Comparison of ENCODE assay signal across 8 cellular contexts in genomic region chr3:45210308-45211038, GRCh38. TPM values are rescaled to one million over a fixed set of nuclear protein-coding genes. Genes with fewer than 3 reads are reported as not detected.
DNase-seq lines count a peak whose midpoint lies in the region; ATAC-seq, FAIRE-seq and TF ChIP-seq lines count a peak whose summit lies in the region.

No MANE protein-coding gene starts in this region.

- H3K18ac ChIP-seq in H9 (ENCODE audit: insufficient read length, low read depth, low read length) = no peak overlapping the region

- no peak overlapping the region for H3K14ac ChIP-seq in H9 (ENCODE audit: insufficient read depth, low read length)

- H3K9me3 Mint-ChIP-seq in H9 (no peaks in the 10 kb centered on the region; a peak in 1 of 5 replicates), osteocyte (ENCODE audit: unreplicated experiment) (no peaks in the 10 kb centered on the region)

- WGBS in H9 (ENCODE audit: extremely low coverage, insufficient read length, low lambda C conversion rate) = no CpG with 5 or more reads among the region's 14 CpGs
- 36 to 42% methylated on average over 10 to 14 of the region's 14 CpGs for WGBS in testis, 2 donors

- H3K27me3 Mint-ChIP-seq in H9 (ENCODE audit: low read depth) = peaks cover 16% of the 10 kb centered on the region
- H3K27me3 Mint-ChIP-seq in osteocyte (ENCODE audit: unreplicated experiment) = no peaks in the 10 kb centered on the region

- FAIRE-seq in RCC 7860 (lab: Jason Lieb, UNC) = no peak

- H3K79me2 ChIP-seq in H9 (ENCODE audit: insufficient read depth, low read length) = no peaks in the 10 kb centered on the region

- H3K27me3 ChIP-seq in H9 (ENCODE audit: insufficient read depth, low read length) (no peaks in the 10 kb centered on the region), testis (no peaks in the 10 kb centered on the region)

- no peak overlapping the region for H3K27ac ChIP-seq in H9 (ENCODE audit: insufficient read length, low read depth, low read length)
- H3K27ac ChIP-seq in testis = no peak overlapping the region

- H3K4me3 ChIP-seq in testis = no peak overlapping the region

- H3K9me3 ChIP-seq in H9 (ENCODE audit: control insufficient read depth, low read depth, low read length) (no peaks in the 10 kb centered on the region), testis (no peaks in the 10 kb centered on the region)

- H3K36me3 ChIP-seq in testis (ENCODE audit: low read depth, missing control alignments) = no peaks in the 10 kb centered on the region

- H3K23ac ChIP-seq in H9 (ENCODE audit: insufficient read length, low read depth, low read length) = no peak overlapping the region

- H3K4me1 ChIP-seq in H9 (ENCODE audit: insufficient read depth, low read length) (no peaks in the 10 kb centered on the region), testis (peaks cover 27% of the 10 kb centered on the region)

- intact Hi-C loops in testis (cut with DNase I; ENCODE audit: low total_unique reads) = no loop called here

- H3K4me1 Mint-ChIP-seq in H9 = peaks cover 16 to 19% of the 10 kb centered on the region in 2 experiments
- H3K4me1 Mint-ChIP-seq in osteocyte (ENCODE audit: unreplicated experiment) = peaks cover 11% of the 10 kb centered on the region

- H4K91ac ChIP-seq in H9 (ENCODE audit: insufficient read length, low read depth, low read length) = no peak overlapping the region

- no peak overlapping the region for H3K9ac ChIP-seq in H9 (ENCODE audit: extremely low read depth, insufficient read length, low read length)

- no peak overlapping the region for H3K27ac Mint-ChIP-seq in H9
- peak overlapping the region; percentile 47 for H3K27ac Mint-ChIP-seq in osteocyte (ENCODE audit: unreplicated experiment)

- H2BK15ac ChIP-seq in H9 (ENCODE audit: low read depth, low read length) = no peak overlapping the region

- no peak for TF ChIP-seq POLR2A in testis (IDR thresholded peaks at IDR 0.05)

- H3T11ph ChIP-seq in H9 (ENCODE audit: low read length) = no peak overlapping the region

- peak; percentile 88 for TF ChIP-seq CTCF in H9 (conservative IDR thresholded peaks at IDR 0.05)
- TF ChIP-seq CTCF in osteocyte (IDR thresholded peaks at IDR 0.05) = peak; percentile 92
- peak; percentile 75 to 77 (median 75) for TF ChIP-seq CTCF in testis (IDR thresholded peaks at IDR 0.05)

- ATAC-seq in HG03139 (IDR thresholded peaks at IDR 0.05; ENCODE audit: unreplicated experiment) = no peak

- no peak overlapping the region for H3K56ac ChIP-seq in H9 (ENCODE audit: insufficient read length, low read depth, low read length)

- H3K4me3 Mint-ChIP-seq in H9 (no peak overlapping the region; a peak in 1 of 5 replicates), osteocyte (ENCODE audit: unreplicated experiment) (no peak overlapping the region)

- H3K4ac ChIP-seq in H9 (ENCODE audit: low read depth, low read length) = no peak overlapping the region

- H2BK12ac ChIP-seq in H9 (ENCODE audit: insufficient read length, low read depth, low read length) = no peak overlapping the region

- no peaks in the 10 kb centered on the region for H4K20me1 ChIP-seq in H9 (ENCODE audit: control insufficient read depth, insufficient read depth, insufficient read length)

- no peak overlapping the region for H2BK120ac ChIP-seq in H9 (ENCODE audit: low read depth, low read length, poor library complexity, severe bottlenecking)

- H4K5ac ChIP-seq in H9 (ENCODE audit: insufficient read length, low read depth, low read length) = no peak overlapping the region

- DNase-seq in AG20443 (ENCODE audit: low spot score) (peak; percentile 90), H9 (peak; percentile 90), RCC 7860 (ENCODE audit: low spot score) (peak; percentile 47), fibroblast of the conjunctiva (ENCODE audit: low read depth) (peak; percentile 78), osteocyte (ENCODE audit: extremely low spot score, unreplicated experiment) (peak; percentile 93), testis (peak; percentile 91)
- DNase-seq in activated T-helper 1 cell treated with anti-CD3 and anti-CD28 coated beads, Interleukin-2, amount 50 U/mL, for 16 hours (ENCODE audit: low read depth in 1 of 2, low spot score in 1 of 2) = peak; percentile 68 to 70

- no peaks in the 10 kb centered on the region for H3K23me2 ChIP-seq in H9 (ENCODE audit: insufficient read length, low read depth, low read length, poor library complexity, severe bottlenecking)

- no peak overlapping the region for H2AFZ ChIP-seq in H9 (ENCODE audit: low read length)

- no peak overlapping the region for H2AK5ac ChIP-seq in H9 (ENCODE audit: insufficient read length, low read length)

- H2BK5ac ChIP-seq in H9 (ENCODE audit: insufficient read length, low read length) = no peak overlapping the region

- no peak overlapping the region for H3K4me2 ChIP-seq in H9 (ENCODE audit: insufficient read depth, insufficient read length, low read length)

- no peaks in the 10 kb centered on the region for H3K79me1 ChIP-seq in H9 (ENCODE audit: insufficient read depth, low read depth, low read length, poor library complexity, severe bottlenecking)

- no peak overlapping the region for H2BK20ac ChIP-seq in H9 (ENCODE audit: low read depth, low read length, poor library complexity, severe bottlenecking)

- H3K36me3 Mint-ChIP-seq in H9 (ENCODE audit: insufficient read depth in 1 of 3, low read depth in 3 of 3) (no peaks in the 10 kb centered on the region), osteocyte (ENCODE audit: unreplicated experiment) (no peaks in the 10 kb centered on the region)

- H4K8ac ChIP-seq in H9 (replicated peaks; ENCODE audit: insufficient read length, low read depth, low read length) = no peak overlapping the region

RNA-seq across cellular contexts. Expression of gene TMEM158, which starts 15.6 kb away (rescaled TPM):
- total RNA-seq in H9 (2021) (29.1 and 30.3 TPM in 2 replicates), osteocyte (15.0 and 15.1 TPM in 2 replicates), testis (10 to 100 TPM in 1 of 2 donors, 1 to 10 TPM in 1; 7.8 to 11.2 TPM)
- polyA plus RNA-seq in testis (ENCODE audit: insufficient read depth, low read depth, low replicate concordance) = 5.9 TPM
